Comparison of ENCODE assay signal across 16 cellular contexts in genomic region chr2:128228894-128229293, GRCh38.
DNase-seq lines count a peak whose midpoint lies in the region; ATAC-seq, FAIRE-seq and TF ChIP-seq lines count a peak whose summit lies in the region.
"Had no signal": no experiment of that assay in that cellular context is flagged by ENCODE, and none has a peak within 500 bp of the region (broad histone marks: within the 10 kb centered on the region; RNA-seq: fewer than 3 reads in every experiment).

No MANE protein-coding gene starts in this region.

- H3K36me3 Mint-ChIP-seq in progenitor cell of endocrine pancreas (ENCODE audit: insufficient read depth), result peaks cover 1% of the 10 kb centered on the region
- H3K36me3 Mint-ChIP-seq in activated CD8-positive, alpha-beta T cell treated with anti-CD3 and anti-CD28 coated beads for 36 hours (ENCODE audit: low read depth), result no peaks in the 10 kb centered on the region
- H3K36me3 Mint-ChIP-seq: immature natural killer cell had no signal

- no peaks in the 10 kb centered on the region for H3K27me3 ChIP-seq in bronchial epithelial cell (ENCODE audit: control insufficient read depth, insufficient read depth, low read length)
- H3K27me3 ChIP-seq: gastrocnemius medialis had no signal

- peaks cover 5% of the 10 kb centered on the region for H3K9me3 Mint-ChIP-seq in progenitor cell of endocrine pancreas (ENCODE audit: low read depth)
- no peaks in the 10 kb centered on the region for H3K9me3 Mint-ChIP-seq in activated CD8-positive, alpha-beta T cell treated with anti-CD3 and anti-CD28 coated beads for 36 hours
- H3K9me3 Mint-ChIP-seq: immature natural killer cell had no signal

- H3K4me3 ChIP-seq in bronchial epithelial cell (ENCODE audit: low read depth, low read length), result no peak overlapping the region
- H3K4me3 ChIP-seq: gastrocnemius medialis had no signal

- no peak for FAIRE-seq in bronchial epithelial cell (lab: Jason Lieb, UNC)

- no peak overlapping the region for H3K27ac Mint-ChIP-seq in progenitor cell of endocrine pancreas
- no peak overlapping the region for H3K27ac Mint-ChIP-seq in activated CD8-positive, alpha-beta T cell treated with anti-CD3 and anti-CD28 coated beads for 36 hours
- H3K27ac Mint-ChIP-seq: activated CD8-positive, alpha-beta T cell treated with anti-CD3 and anti-CD28 coated beads, Interleukin-2, amount 10 ng/mL, durations not matched to agents 7 days and 5 days; immature natural killer cell had no signal

- H3K4me1 Mint-ChIP-seq in progenitor cell of endocrine pancreas (ENCODE audit: low read depth), result no peaks in the 10 kb centered on the region
- H3K4me1 Mint-ChIP-seq in activated CD8-positive, alpha-beta T cell treated with anti-CD3 and anti-CD28 coated beads for 36 hours (ENCODE audit: low read depth), result peaks cover 3% of the 10 kb centered on the region

- TF ChIP-seq CTCF in bronchial epithelial cell (IDR thresholded peaks at IDR 0.05; ENCODE audit: insufficient read depth, low read length, severe bottlenecking), result no peak
- no peak for TF ChIP-seq CTCF in progenitor cell of endocrine pancreas (IDR thresholded peaks at IDR 0.05; ENCODE audit: unreplicated experiment)
- TF ChIP-seq CTCF in activated CD8-positive, alpha-beta T cell treated with anti-CD3 and anti-CD28 coated beads for 36 hours (IDR thresholded peaks at IDR 0.05), result no peak

- DNase-seq in SIG-M5 treated with dmso at 0.1 percent for 504 hours (lab: John Stamatoyannopoulos, UW; ENCODE audit: unreplicated experiment), result peak; percentile 27
- DNase-seq in SIG-M5 (lab: John Stamatoyannopoulos, UW), result no peak
- DNase-seq in NCI-H146 treated with DMSO at 0.1 percent for 48 hours (lab: John Stamatoyannopoulos, UW; ENCODE audit: unreplicated experiment), result peak; percentile 95
- DNase-seq in bronchial epithelial cell (ENCODE audit: low read depth), result peak; percentile 81
- DNase-seq in progenitor cell of endocrine pancreas (ENCODE audit: low spot score, unreplicated experiment), result no peak
- DNase-seq in activated CD8-positive, alpha-beta T cell treated with anti-CD3 and anti-CD28 coated beads for 36 hours, result no peak
- DNase-seq in middle frontal gyrus (ENCODE audit: extremely low spot score, low spot score), result no peak
- DNase-seq: activated CD8-positive, alpha-beta T cell treated with anti-CD3 and anti-CD28 coated beads, Interleukin-2, amount 10 ng/mL, durations not matched to agents 7 days and 5 days; activated effector memory CD4-positive, alpha-beta T cell treated with Interleukin-2 at 50 U/mL for 16 hours; effector CD4-positive, alpha-beta T cell; gastrocnemius medialis; immature natural killer cell; NCI-H345; RPMI8226; T1000 had no signal

- intact Hi-C loops in activated CD8-positive, alpha-beta T cell treated with anti-CD3 and anti-CD28 coated beads for 36 hours (cut with micrococcal nuclease), result no loop called here

- POLR2A ChIA-PET in activated CD8-positive, alpha-beta T cell treated with anti-CD3 and anti-CD28 coated beads for 36 hours (lab: Charles Lee), result no interaction called here

- ATAC-seq in activated CD8-positive, alpha-beta T cell treated with anti-CD3 and anti-CD28 coated beads for 36 hours, result no peak
- no peak for ATAC-seq in GM18907 (IDR thresholded peaks at IDR 0.05; ENCODE audit: unreplicated experiment)
- ATAC-seq: activated CD8-positive, alpha-beta T cell treated with anti-CD3 and anti-CD28 coated beads, Interleukin-2, amount 10 ng/mL, durations not matched to agents 7 days and 5 days; gastrocnemius medialis had no signal

- no peak overlapping the region for H3K4me3 Mint-ChIP-seq in progenitor cell of endocrine pancreas (ENCODE audit: low read depth)
- H3K4me3 Mint-ChIP-seq in activated CD8-positive, alpha-beta T cell treated with anti-CD3 and anti-CD28 coated beads for 36 hours, result no peak overlapping the region
- H3K4me3 Mint-ChIP-seq: activated CD8-positive, alpha-beta T cell treated with anti-CD3 and anti-CD28 coated beads, Interleukin-2, amount 10 ng/mL, durations not matched to agents 7 days and 5 days; immature natural killer cell had no signal

- CTCF ChIA-PET in activated CD8-positive, alpha-beta T cell treated with anti-CD3 and anti-CD28 coated beads for 36 hours (lab: Charles Lee), result no interaction called here

- H3K27me3 Mint-ChIP-seq in progenitor cell of endocrine pancreas, result peaks cover 4% of the 10 kb centered on the region
- no peaks in the 10 kb centered on the region for H3K27me3 Mint-ChIP-seq in activated CD8-positive, alpha-beta T cell treated with anti-CD3 and anti-CD28 coated beads for 36 hours

- H3K36me3 ChIP-seq in bronchial epithelial cell (ENCODE audit: control insufficient read depth, insufficient read depth, low read length), result no peaks in the 10 kb centered on the region
- H3K36me3 ChIP-seq: gastrocnemius medialis had no signal

Comparison
In these comparisons a context has a peak if more than half of its experiments do, and no peak if none do; other contexts are left out.
1. DNase-seq: peak in SIG-M5 treated with dmso at 0.1 percent for 504 hours (single experiment), NCI-H146 treated with DMSO at 0.1 percent for 48 hours (single experiment) and bronchial epithelial cell (single experiment); none in SIG-M5 (single experiment), progenitor cell of endocrine pancreas (single experiment), activated CD8-positive, alpha-beta T cell treated with anti-CD3 and anti-CD28 coated beads for 36 hours (single experiment) and middle frontal gyrus (single experiment).